ENCODE assay signal across 11 cellular contexts in genomic region chr11:128718064-128718463, GRCh38. TPM values are rescaled to one million over a fixed set of nuclear protein-coding genes. Genes with fewer than 3 reads are reported as not detected.
DNase-seq lines count a peak whose midpoint lies in the region; ATAC-seq, FAIRE-seq and TF ChIP-seq lines count a peak whose summit lies in the region.
"Had no signal": no experiment of that assay in that cellular context is flagged by ENCODE, and none has a peak within 500 bp of the region (broad histone marks: within the 10 kb centered on the region; RNA-seq: fewer than 3 reads in every experiment).

No MANE protein-coding gene starts in this region.

- H3K4me3 Mint-ChIP-seq in stimulated activated naive CD8-positive, alpha-beta T cell treated with anti-CD3 and anti-CD28 coated beads, Interleukin-15, Interleukin-2, amounts not matched to agents 100 ng/mL and 50 ng/mL, for 24 hours = peak overlapping the region; percentile 83
- peak overlapping the region; percentile 76 for H3K4me3 Mint-ChIP-seq in activated naive CD8-positive, alpha-beta T cell treated with anti-CD3 and anti-CD28 coated beads, Interleukin-2, amount 10 ng/mL, durations not matched to agents 7 days and 5 days
- peak overlapping the region; percentile 95 for H3K4me3 Mint-ChIP-seq in natural killer cell

- H3K27me3 ChIP-seq in pancreas = no peaks in the 10 kb centered on the region

- no peaks in the 10 kb centered on the region for H3K36me3 ChIP-seq in pancreas

- no peak for TF ChIP-seq CTCF in natural killer cell (IDR thresholded peaks at IDR 0.05)
- TF ChIP-seq CTCF in pancreas (IDR thresholded peaks at IDR 0.05) = no peak

- intact Hi-C loops in natural killer cell (cut with micrococcal nuclease) = loop anchor here (1.0 kb wide), 1 partner anchor 8 kb away; no protein-coding TSS in a partner anchor
- intact Hi-C loops in pancreas (cut with DNase I) = no loop called here

- H3K4me1 Mint-ChIP-seq in stimulated activated naive CD8-positive, alpha-beta T cell treated with anti-CD3 and anti-CD28 coated beads, Interleukin-15, Interleukin-2, amounts not matched to agents 100 ng/mL and 50 ng/mL, for 24 hours (ENCODE audit: low read depth) = peaks cover 100% of the 10 kb centered on the region
- peaks cover 90% of the 10 kb centered on the region for H3K4me1 Mint-ChIP-seq in activated naive CD8-positive, alpha-beta T cell treated with anti-CD3 and anti-CD28 coated beads, Interleukin-2, amount 10 ng/mL, durations not matched to agents 7 days and 5 days
- H3K4me1 Mint-ChIP-seq in natural killer cell = peaks cover 98 to 99% of the 10 kb centered on the region in 2 donors

- H3K27ac Mint-ChIP-seq in stimulated activated naive CD8-positive, alpha-beta T cell treated with anti-CD3 and anti-CD28 coated beads, Interleukin-15, Interleukin-2, amounts not matched to agents 100 ng/mL and 50 ng/mL, for 24 hours = peak overlapping the region; percentile 97
- peak overlapping the region; percentile 96 for H3K27ac Mint-ChIP-seq in activated naive CD8-positive, alpha-beta T cell treated with anti-CD3 and anti-CD28 coated beads, Interleukin-2, amount 10 ng/mL, durations not matched to agents 7 days and 5 days
- H3K27ac Mint-ChIP-seq in natural killer cell = peak overlapping the region; percentile 86 to 94

- no peak overlapping the region for H3K4me3 ChIP-seq in pancreas

- no peaks in the 10 kb centered on the region for H3K9me3 ChIP-seq in pancreas

- no peak for FAIRE-seq in pancreas (lab: Jason Lieb, UNC)
- FAIRE-seq: frontal cortex had no signal

- DNase-seq in stimulated activated naive CD8-positive, alpha-beta T cell treated with anti-CD3 and anti-CD28 coated beads, Interleukin-15, Interleukin-2, amounts not matched to agents 100 U/mL and 50 U/mL, for 24 hours = no peak
- DNase-seq in activated naive CD8-positive, alpha-beta T cell treated with anti-CD3 and anti-CD28 coated beads, Interleukin-2, amount 10 ng/mL, durations not matched to agents 7 days and 5 days = no peak
- DNase-seq in natural killer cell (no peak), NCI-H524 (lab: John Stamatoyannopoulos, UW) (no peak), GM19238 (ENCODE audit: insufficient read length, low spot score) (no peak), pancreas (no peak)
- DNase-seq: NCI-H1105 had no signal

- H3K36me3 Mint-ChIP-seq in stimulated activated naive CD8-positive, alpha-beta T cell treated with anti-CD3 and anti-CD28 coated beads, Interleukin-15, Interleukin-2, amounts not matched to agents 100 ng/mL and 50 ng/mL, for 24 hours (ENCODE audit: low read depth) = no peaks in the 10 kb centered on the region
- H3K36me3 Mint-ChIP-seq in activated naive CD8-positive, alpha-beta T cell treated with anti-CD3 and anti-CD28 coated beads, Interleukin-2, amount 10 ng/mL, durations not matched to agents 7 days and 5 days = peaks cover 31% of the 10 kb centered on the region
- H3K36me3 Mint-ChIP-seq in natural killer cell = no peaks in the 10 kb centered on the region
- H3K36me3 Mint-ChIP-seq: brain had no signal

- WGBS in pancreas, 2 donors = 68 to 75% methylated on average over 3 of the region's 3 CpGs

- H3K27me3 Mint-ChIP-seq in stimulated activated naive CD8-positive, alpha-beta T cell treated with anti-CD3 and anti-CD28 coated beads, Interleukin-15, Interleukin-2, amounts not matched to agents 100 ng/mL and 50 ng/mL, for 24 hours = no peaks in the 10 kb centered on the region
- H3K27me3 Mint-ChIP-seq in activated naive CD8-positive, alpha-beta T cell treated with anti-CD3 and anti-CD28 coated beads, Interleukin-2, amount 10 ng/mL, durations not matched to agents 7 days and 5 days = no peaks in the 10 kb centered on the region
- no peaks in the 10 kb centered on the region for H3K27me3 Mint-ChIP-seq in natural killer cell (ENCODE audit: low read depth in 2 of 2)

- ATAC-seq in stimulated activated naive CD8-positive, alpha-beta T cell treated with anti-CD3 and anti-CD28 coated beads, Interleukin-15, Interleukin-2, amounts not matched to agents 100 U/mL and 50 U/mL, for 24 hours = no peak
- ATAC-seq in activated naive CD8-positive, alpha-beta T cell treated with anti-CD3 and anti-CD28 coated beads, Interleukin-2, amount 10 ng/mL, durations not matched to agents 7 days and 5 days (ENCODE audit: low read depth) = no peak
- ATAC-seq in natural killer cell = no peak
- ATAC-seq in GM19324 (IDR thresholded peaks at IDR 0.05; ENCODE audit: low FRiP score, unreplicated experiment) = no peak
- ATAC-seq in pancreas = no peak

- H3K4me1 ChIP-seq in pancreas = peaks cover 0 to 9% (median 0%) of the 10 kb centered on the region in 3 donors

- peak overlapping the region in 2 of 4 donors; percentile 13 to 23 for H3K27ac ChIP-seq in pancreas

- POLR2A ChIA-PET in activated naive CD8-positive, alpha-beta T cell treated with anti-CD3 and anti-CD28 coated beads, Interleukin-2, amount 10 ng/mL, durations not matched to agents 7 days and 5 days (lab: Charles Lee) = interaction anchor here (0.6 to 5.3 kb wide), 8 partner anchors 10 to 415 kb away, joined by 3 to 35 read pairs (median 4); partner anchors contain the start of gene FLI1

- no peaks in the 10 kb centered on the region for H3K9me3 Mint-ChIP-seq in stimulated activated naive CD8-positive, alpha-beta T cell treated with anti-CD3 and anti-CD28 coated beads, Interleukin-15, Interleukin-2, amounts not matched to agents 100 ng/mL and 50 ng/mL, for 24 hours
- no peaks in the 10 kb centered on the region for H3K9me3 Mint-ChIP-seq in activated naive CD8-positive, alpha-beta T cell treated with anti-CD3 and anti-CD28 coated beads, Interleukin-2, amount 10 ng/mL, durations not matched to agents 7 days and 5 days
- no peaks in the 10 kb centered on the region for H3K9me3 Mint-ChIP-seq in natural killer cell
- H3K9me3 Mint-ChIP-seq: brain had no signal

RNA-seq across cellular contexts. Expression of gene FLI1, which starts 24.2 kb away (rescaled TPM):
- 10 to 100 TPM; 83.4 to 86.5 TPM for total RNA-seq in activated naive CD8-positive, alpha-beta T cell treated with anti-CD3 and anti-CD28 coated beads, Interleukin-2, amount 10 ng/mL, durations not matched to agents 7 days and 5 days
- total RNA-seq in natural killer cell (100 to 1,000 TPM; 123 to 157 (median 148) TPM), pancreas (1 to 10 TPM; 1.3 to 9.3 (median 2.9) TPM)
- polyA plus RNA-seq in pancreas = 1 to 10 TPM; 1.8 to 3.5 TPM

Comparison
In these comparisons a context has a peak if more than half of its experiments do, and no peak if none do; other contexts are left out.
1. RNA of gene FLI1, which starts 24.2 kb away (total RNA-seq): 123 to 157 TPM in natural killer cell and 83.4 to 86.5 TPM in activated naive CD8-positive, alpha-beta T cell treated with anti-CD3 and anti-CD28 coated beads, Interleukin-2, amount 10 ng/mL, durations not matched to agents 7 days and 5 days; 1.3 to 9.3 TPM in pancreas; every median in the first group is over 4 times any median in the second.
2. Peak in every context shown above with its lines, with median percentiles within 50 percentile points of each other: H3K27ac Mint-ChIP-seq and H3K4me3 Mint-ChIP-seq.